Comparison of ENCODE assay signal across 9 cellular contexts in the genomic region with DNA sequence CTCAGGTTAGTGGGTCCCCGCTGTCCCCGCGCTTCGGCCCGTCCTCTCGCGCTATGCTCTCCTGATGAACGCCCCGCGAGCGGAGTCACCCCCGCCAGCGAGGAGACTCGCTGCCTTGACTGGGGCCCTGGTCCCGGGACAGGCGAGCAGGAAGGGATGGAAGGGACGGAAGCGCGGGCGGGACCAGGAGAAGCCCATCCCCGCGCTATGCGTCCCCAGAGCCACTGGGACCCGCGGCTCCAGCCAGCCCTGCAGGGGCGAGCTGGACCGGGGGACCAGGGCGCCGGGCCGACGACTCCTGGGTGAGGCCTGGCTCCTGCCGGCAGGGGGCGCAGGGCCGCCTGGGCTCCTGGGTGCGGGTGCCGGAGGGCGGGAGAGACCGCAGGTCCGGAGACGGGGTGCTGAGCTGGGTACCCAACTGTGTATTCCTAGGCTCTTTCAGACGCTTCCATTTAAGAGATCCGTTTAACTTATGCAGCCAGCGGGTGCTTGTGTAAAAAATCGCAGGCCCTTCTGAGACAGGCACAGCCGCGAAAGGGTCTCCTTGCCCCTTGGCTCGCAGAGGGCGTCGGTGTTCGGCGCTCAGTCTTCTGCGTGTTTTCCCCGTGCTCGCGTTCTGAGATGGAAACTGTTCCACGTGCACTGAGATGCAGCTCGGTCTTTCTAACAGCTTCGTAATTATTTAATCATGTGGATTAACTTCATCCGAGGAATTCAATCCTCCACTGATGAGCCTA. TPM values are rescaled to one million over a fixed set of nuclear protein-coding genes. Genes with fewer than 3 reads are reported as not detected.
DNase-seq lines count a peak whose midpoint lies in the region; ATAC-seq and TF ChIP-seq lines count a peak whose summit lies in the region.
"Had no signal": no experiment of that assay in that cellular context is flagged by ENCODE, and none has a peak within 500 bp of the region (broad histone marks: within the 10 kb centered on the region; RNA-seq: fewer than 3 reads in every experiment).

No MANE protein-coding gene starts in this region.

- peaks cover 15% of the 10 kb centered on the region; the same call in 1 of the 2 replicates for H3K36me3 ChIP-seq in BLaER1

- DNase-seq in RPMI8226: peak; percentile 60
- DNase-seq in activated gamma-delta T cell treated with anti-CD3 and anti-CD28 coated beads, Interleukin-2, amount 50 U/mL, for 16 hours (ENCODE audit: low read depth): peak; percentile 61
- peak; percentile 62 for DNase-seq in foreskin melanocyte
- DNase-seq in neural crest cell (ENCODE audit: low read depth, low spot score): peak; percentile 75
- DNase-seq in stimulated activated naive CD8-positive, alpha-beta T cell treated with anti-CD3 and anti-CD28 coated beads, Interleukin-15, amount 100 ng/mL, for 72 hours: peak; percentile 83 to 85

- H3K27me3 ChIP-seq in BLaER1: 0 out of 2 replicates have a peak, but pooled peaks cover 3% of the 10 kb centered on the region

- ATAC-seq in GM19324 (IDR thresholded peaks at IDR 0.05; ENCODE audit: low FRiP score, unreplicated experiment) (peak; percentile 81), HG03439 (IDR thresholded peaks at IDR 0.05; ENCODE audit: unreplicated experiment) (peak; percentile 58)
- ATAC-seq in stimulated activated naive CD8-positive, alpha-beta T cell treated with anti-CD3 and anti-CD28 coated beads, Interleukin-15, amount 100 ng/mL, for 72 hours: peak; percentile 83

- no peaks in the 10 kb centered on the region for H3K36me3 Mint-ChIP-seq in neural crest cell (ENCODE audit: low read depth)

- no peak overlapping the region for H3K27ac Mint-ChIP-seq in neural crest cell (ENCODE audit: unreplicated experiment)
- no peak overlapping the region for H3K27ac Mint-ChIP-seq in stimulated activated naive CD8-positive, alpha-beta T cell treated with anti-CD3 and anti-CD28 coated beads, Interleukin-15, amount 100 ng/mL, for 72 hours

- peaks cover 39% of the 10 kb centered on the region for H3K4me1 Mint-ChIP-seq in neural crest cell
- peaks cover 20% of the 10 kb centered on the region for H3K4me1 Mint-ChIP-seq in stimulated activated naive CD8-positive, alpha-beta T cell treated with anti-CD3 and anti-CD28 coated beads, Interleukin-15, amount 100 ng/mL, for 72 hours

- H3K4me1 ChIP-seq in BLaER1: peaks cover 30% of the 10 kb centered on the region

- no peak overlapping the region for H3K9ac ChIP-seq in BLaER1

- peaks cover 12% of the 10 kb centered on the region for H3K9me3 ChIP-seq in BLaER1

- H3K4me2 ChIP-seq in BLaER1: peak overlapping the region; percentile 59
- H3K4me2 ChIP-seq: PC-9 had no signal

- peak; percentile 97 for TF ChIP-seq CTCF in neural crest cell (conservative IDR thresholded peaks at IDR 0.05)

- H3K4me3 ChIP-seq in BLaER1: peak overlapping the region; percentile 44; the same call in 1 of the 2 replicates
- H3K4me3 ChIP-seq: PC-9 had no signal

- peak overlapping the region; percentile 88 for H3K4me3 Mint-ChIP-seq in neural crest cell
- peak overlapping the region; percentile 84 for H3K4me3 Mint-ChIP-seq in stimulated activated naive CD8-positive, alpha-beta T cell treated with anti-CD3 and anti-CD28 coated beads, Interleukin-15, amount 100 ng/mL, for 72 hours

- peaks cover 4% of the 10 kb centered on the region for H3K27me3 Mint-ChIP-seq in neural crest cell (ENCODE audit: low read depth)
- H3K27me3 Mint-ChIP-seq in stimulated activated naive CD8-positive, alpha-beta T cell treated with anti-CD3 and anti-CD28 coated beads, Interleukin-15, amount 100 ng/mL, for 72 hours: no peaks in the 10 kb centered on the region

- no peak overlapping the region for H3K27ac ChIP-seq in BLaER1
- H3K27ac ChIP-seq: PC-9 had no signal

- peaks cover 40% of the 10 kb centered on the region for H4K20me1 ChIP-seq in BLaER1

- H3K9me3 Mint-ChIP-seq in neural crest cell: no peaks in the 10 kb centered on the region
- H3K9me3 Mint-ChIP-seq in stimulated activated naive CD8-positive, alpha-beta T cell treated with anti-CD3 and anti-CD28 coated beads, Interleukin-15, amount 100 ng/mL, for 72 hours: no peaks in the 10 kb centered on the region

RNA-seq across cellular contexts. Expression of gene SYCP2, which starts 0.6 kb away (rescaled TPM):
- total RNA-seq in neural crest cell: 1.9 and 2.3 TPM in 2 replicates

RNA-seq across cellular contexts. Expression of gene PPP1R3D, which starts 6.1 kb away (rescaled TPM):
- total RNA-seq in neural crest cell: 7.0 and 7.9 TPM in 2 replicates

RNA-seq across cellular contexts. Expression of gene FAM217B, which starts 6.2 kb away (rescaled TPM):
- 47.9 and 49.9 TPM in 2 replicates for total RNA-seq in neural crest cell

RNA-seq across cellular contexts. Expression of gene CDH26, which starts 24.2 kb away (rescaled TPM):
- 0.86 and 0.89 TPM in 2 replicates for total RNA-seq in neural crest cell
